In genomic region chr15:94297543-94297942, GRCh38 we compare ENCODE assay signal across 11 cellular contexts.
A peak's percentile ranks its signal among the peaks of the same experiment; 100 is the strongest.
DNase-seq lines count a peak whose midpoint lies in the region; ATAC-seq and TF ChIP-seq lines count a peak whose summit lies in the region.
"Had no signal": no experiment of that assay in that cellular context is flagged by ENCODE, and none has a peak within 500 bp of the region (broad histone marks: within the 10 kb centered on the region; RNA-seq: fewer than 3 reads in every experiment).

No MANE protein-coding gene starts in this region.

- peak overlapping the region; percentile 76 for H3K27ac ChIP-seq in BLaER1

- peaks cover 49% of the 10 kb centered on the region for H3K4me1 ChIP-seq in BLaER1

- peak; percentile 46 for ATAC-seq in GM19455 (IDR thresholded peaks at IDR 0.05; ENCODE audit: unreplicated experiment)
- ATAC-seq in HG03354 (IDR thresholded peaks at IDR 0.05; ENCODE audit: poor library complexity, severe bottlenecking, unreplicated experiment), result peak; percentile 91
- no peak for ATAC-seq in activated naive CD8-positive, alpha-beta T cell treated with anti-CD3 and anti-CD28 coated beads, Interleukin-2, amount 50 U/mL, for 24 hours
- ATAC-seq in GM19324 (IDR thresholded peaks at IDR 0.05; ENCODE audit: low FRiP score, unreplicated experiment), result no peak
- ATAC-seq: activated T-cell treated with anti-CD3 and anti-CD28 coated beads, Interleukin-2, amount 50 U/mL, for 4 hours had no signal

- peaks cover 55% of the 10 kb centered on the region for H3K4me1 Mint-ChIP-seq in activated naive CD8-positive, alpha-beta T cell treated with anti-CD3 and anti-CD28 coated beads, Interleukin-2, amount 50 U/mL, for 24 hours
- H3K4me1 Mint-ChIP-seq in endothelial cell (ENCODE audit: unreplicated experiment), result no peaks in the 10 kb centered on the region

- H3K27me3 ChIP-seq in BLaER1, result no peaks in the 10 kb centered on the region

- H3K36me3 Mint-ChIP-seq in activated naive CD8-positive, alpha-beta T cell treated with anti-CD3 and anti-CD28 coated beads, Interleukin-2, amount 50 U/mL, for 24 hours (ENCODE audit: low read depth), result peaks cover 28% of the 10 kb centered on the region
- H3K36me3 Mint-ChIP-seq in endothelial cell (ENCODE audit: low read depth, unreplicated experiment), result no peaks in the 10 kb centered on the region

- H3K9me3 ChIP-seq in BLaER1, result peaks cover 19% of the 10 kb centered on the region; the same call in 1 of the 2 replicates

- H3K36me3 ChIP-seq in BLaER1, result peaks cover 16% of the 10 kb centered on the region

- H3K4me2 ChIP-seq in BLaER1, result peak overlapping the region; percentile 70

- no peak overlapping the region for H3K4me3 ChIP-seq in BLaER1

- H3K9me3 Mint-ChIP-seq in activated naive CD8-positive, alpha-beta T cell treated with anti-CD3 and anti-CD28 coated beads, Interleukin-2, amount 50 U/mL, for 24 hours, result peaks cover 8% of the 10 kb centered on the region
- no peaks in the 10 kb centered on the region for H3K9me3 Mint-ChIP-seq in endothelial cell (ENCODE audit: unreplicated experiment)
- H3K9me3 Mint-ChIP-seq: activated T-cell treated with anti-CD3 and anti-CD28 coated beads, Interleukin-2, amount 50 U/mL, for 4 hours had no signal

- H3K4me3 Mint-ChIP-seq in activated naive CD8-positive, alpha-beta T cell treated with anti-CD3 and anti-CD28 coated beads, Interleukin-2, amount 50 U/mL, for 24 hours, result no peak overlapping the region
- H3K4me3 Mint-ChIP-seq in endothelial cell (ENCODE audit: unreplicated experiment), result no peak overlapping the region
- H3K4me3 Mint-ChIP-seq: activated T-cell treated with anti-CD3 and anti-CD28 coated beads, Interleukin-2, amount 50 U/mL, for 4 hours had no signal

- no peak for DNase-seq in activated naive CD8-positive, alpha-beta T cell treated with anti-CD3 and anti-CD28 coated beads, Interleukin-2, amount 50 U/mL, for 24 hours
- DNase-seq in NCI-H774 (lab: John Stamatoyannopoulos, UW) (no peak), endothelial cell (ENCODE audit: low spot score) (no peak), NCI-H2107 (lab: John Stamatoyannopoulos, UW) (no peak)
- DNase-seq: activated T-cell treated with anti-CD3 and anti-CD28 coated beads, Interleukin-2, amount 50 U/mL, for 4 hours; CD4-positive, alpha-beta memory T cell; posterior cingulate gyrus had no signal

- no peak overlapping the region for H3K9ac ChIP-seq in BLaER1

- H3K27ac Mint-ChIP-seq in activated naive CD8-positive, alpha-beta T cell treated with anti-CD3 and anti-CD28 coated beads, Interleukin-2, amount 50 U/mL, for 24 hours, result peak overlapping the region; percentile 20
- H3K27ac Mint-ChIP-seq in endothelial cell (ENCODE audit: unreplicated experiment), result no peak overlapping the region

- H4K20me1 ChIP-seq in BLaER1, result no peaks in the 10 kb centered on the region

- H3K27me3 Mint-ChIP-seq in activated naive CD8-positive, alpha-beta T cell treated with anti-CD3 and anti-CD28 coated beads, Interleukin-2, amount 50 U/mL, for 24 hours, result no peaks in the 10 kb centered on the region
- H3K27me3 Mint-ChIP-seq in endothelial cell (ENCODE audit: unreplicated experiment), result no peaks in the 10 kb centered on the region
- H3K27me3 Mint-ChIP-seq: CD4-positive, alpha-beta memory T cell had no signal

- no peak for TF ChIP-seq CTCF in endothelial cell (IDR thresholded peaks at IDR 0.05; ENCODE audit: unreplicated experiment)

Comparison
In these comparisons a context has a peak if more than half of its experiments do, and no peak if none do; other contexts are left out.
1. ATAC-seq: peak in GM19455 (single experiment) and HG03354 (single experiment); none in activated naive CD8-positive, alpha-beta T cell treated with anti-CD3 and anti-CD28 coated beads, Interleukin-2, amount 50 U/mL, for 24 hours (single experiment) and GM19324 (single experiment).